Comparison of ENCODE assay signal across 12 cellular contexts in the genomic region with DNA sequence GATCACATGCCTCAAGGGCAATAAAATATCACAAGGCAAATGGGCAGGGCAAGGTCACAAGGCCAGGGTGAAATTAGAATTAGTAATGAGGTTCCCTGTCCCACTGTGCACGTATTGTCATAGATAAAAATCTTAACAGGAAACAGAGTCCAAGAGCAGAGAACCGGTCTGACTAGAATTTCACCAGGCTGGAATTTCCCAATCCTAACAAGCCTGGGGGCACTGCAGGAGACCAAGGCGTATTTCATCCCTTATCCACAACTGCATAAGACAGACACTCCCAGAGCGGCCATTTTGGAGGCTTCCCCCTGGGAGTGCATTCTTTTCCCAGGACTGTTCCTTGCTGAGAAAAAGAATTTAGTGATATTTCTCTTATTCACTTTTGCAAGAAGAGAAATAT.
"Had no signal": no experiment of that assay in that cellular context is flagged by ENCODE, and none has a peak within 500 bp of the region (broad histone marks: within the 10 kb centered on the region; RNA-seq: fewer than 3 reads in every experiment).

No MANE protein-coding gene starts in this region.

- H3K36me3 Mint-ChIP-seq: stimulated activated memory B cell treated with anti-CD40 and anti-IgM and Interleukin-4, amounts not matched to agents 10 μg/mL and 1 μg/mL and 100 μg/mL, for 72 hours had no signal

- H3K4me3 ChIP-seq: left lung, tibial artery had no signal

- H3K4me3 Mint-ChIP-seq: stimulated activated memory B cell treated with anti-CD40 and anti-IgM and Interleukin-4, amounts not matched to agents 10 μg/mL and 1 μg/mL and 100 μg/mL, for 72 hours had no signal

- H3K4me1 Mint-ChIP-seq: stimulated activated memory B cell treated with anti-CD40 and anti-IgM and Interleukin-4, amounts not matched to agents 10 μg/mL and 1 μg/mL and 100 μg/mL, for 72 hours had no signal

- H3K27me3 ChIP-seq: left lung, tibial artery had no signal

- H3K36me3 ChIP-seq: left lung, tibial artery had no signal

- DNase-seq: activated CD4-positive, alpha-beta T cell treated with anti-CD3 and anti-CD28 coated beads, Interleukin-2, amount 50 U/mL, for 4 hours; activated naive CD4-positive, alpha-beta T cell treated with Interleukin-2 at 50 U/mL for 16 hours; activated T-cell treated with anti-CD3 and anti-CD28 coated beads for 4 hours; aorta; dermis blood vessel endothelial cell; kidney; left lung; naive thymus-derived CD8-positive, alpha-beta T cell; stimulated activated CD4-positive, alpha-beta T cell treated with anti-CD3 and anti-CD28 coated beads, Interleukin-2, amount 100 ng/mL, for 48 hours; tibial artery had no signal

- H3K27me3 Mint-ChIP-seq: naive thymus-derived CD8-positive, alpha-beta T cell; stimulated activated memory B cell treated with anti-CD40 and anti-IgM and Interleukin-4, amounts not matched to agents 10 μg/mL and 1 μg/mL and 100 μg/mL, for 72 hours had no signal

- H3K4me1 ChIP-seq: left lung, tibial artery had no signal

- H3K27ac Mint-ChIP-seq: naive thymus-derived CD8-positive, alpha-beta T cell; stimulated activated memory B cell treated with anti-CD40 and anti-IgM and Interleukin-4, amounts not matched to agents 10 μg/mL and 1 μg/mL and 100 μg/mL, for 72 hours had no signal

- ATAC-seq: activated CD4-positive, CD25-positive, alpha-beta regulatory T cell treated with anti-CD3 and anti-CD28 coated beads, Interleukin-2, amount 50 U/mL, for 24 hours; left lung; naive thymus-derived CD8-positive, alpha-beta T cell; stimulated activated memory B cell treated with anti-CD40 and anti-IgM and Interleukin-4, amounts not matched to agents 10 μg/mL and 1 μg/mL and 100 μg/mL, for 72 hours had no signal

- H3K27ac ChIP-seq: left lung, tibial artery had no signal
